In the genomic region with DNA sequence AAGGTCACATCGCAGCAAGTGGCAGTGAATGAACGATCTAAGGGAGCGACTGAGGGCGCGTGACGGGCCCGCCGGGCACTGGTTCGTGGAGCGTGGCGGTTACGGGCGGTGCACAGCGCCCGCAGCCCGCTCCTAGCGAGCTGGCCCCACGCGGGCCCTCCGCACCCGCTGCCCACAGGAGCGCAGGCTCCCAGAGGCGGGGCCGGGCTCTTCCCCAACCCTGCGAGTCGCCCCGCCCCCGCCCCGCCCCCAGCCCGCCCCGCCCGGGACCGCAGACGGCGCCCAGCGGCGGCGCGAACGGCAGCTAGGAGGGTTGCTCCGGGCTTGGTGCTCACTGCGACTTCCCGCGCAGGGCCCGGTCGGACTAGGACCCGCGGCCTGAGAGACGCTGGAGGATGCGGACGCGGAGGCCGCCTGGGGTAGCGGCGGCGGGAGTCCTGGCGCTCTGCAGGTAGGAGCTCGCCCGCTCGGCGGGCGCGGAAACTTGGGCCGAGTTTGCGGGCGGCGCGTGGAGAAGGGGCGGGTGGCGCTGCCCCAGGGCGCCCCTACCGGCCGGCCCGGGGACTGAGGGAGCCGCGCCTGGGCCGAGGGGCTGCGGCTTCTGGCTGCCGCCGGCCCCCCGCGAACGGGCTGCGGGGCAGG, we compare ENCODE assay signal across 8 cellular contexts. TPM values are rescaled to one million over a fixed set of nuclear protein-coding genes. Genes with fewer than 3 reads are reported as not detected.
DNase-seq lines count a peak whose midpoint lies in the region; TF ChIP-seq lines count a peak whose summit lies in the region.

A gene (plus strand): TSS at position 274 of the 642 bp plus-strand sequence. CDS start 4,167 bp downstream, outside the sequence.

- H3K9me3 ChIP-seq in GM23248 (ENCODE audit: low read depth), result no peaks in the 10 kb centered on the region
- no peaks in the 10 kb centered on the region for H3K9me3 ChIP-seq in right atrium auricular region

- H2AFZ ChIP-seq in GM23248, result peak within 1 kb of the TSS; percentile 63

- peaks cover 47% of the 10 kb centered on the region for H3K79me2 ChIP-seq in GM23248 (ENCODE audit: insufficient read depth)

- 0 out of 2 replicates have a peak, but pooled peaks cover 6% of the 10 kb centered on the region for H4K20me1 ChIP-seq in GM23248 (ENCODE audit: insufficient read depth)

- H3K9ac ChIP-seq in GM23248, result peak within 1 kb of the TSS; percentile 100

- H3K4me3 ChIP-seq in GM23248, result peak within 1 kb of the TSS; percentile 97
- H3K4me3 ChIP-seq in LNCaP clone FGC (ENCODE audit: low read depth, low read length), result peak within 1 kb of the TSS; percentile 86
- peak within 1 kb of the TSS; percentile 64 to 72 for H3K4me3 ChIP-seq in right atrium auricular region

- TF ChIP-seq CTCF in LNCaP clone FGC (IDR thresholded peaks at IDR 0.05; ENCODE audit: control insufficient read depth, extremely low read depth, insufficient read depth) (peak; percentile 72), right atrium auricular region (IDR thresholded peaks at IDR 0.05) (peak; percentile 94 to 98)

- DNase-seq in GM04504 (ENCODE audit: low read depth) (peak; percentile 37), GM23248 (peak; percentile 91), LNCaP clone FGC (ENCODE audit: low read depth) (no peak), right atrium auricular region (ENCODE audit: low spot score) (no peak), renal cortical epithelial cell (ENCODE audit: low read depth) (peak; percentile 40), NCI-H2029 treated with DMSO at 0.1 percent for 48 hours (lab: John Stamatoyannopoulos, UW) (no peak)

- no peaks in the 10 kb centered on the region for H3K36me3 ChIP-seq in GM23248 (ENCODE audit: low read depth)
- H3K36me3 ChIP-seq in right atrium auricular region, result peaks cover 8% of the 10 kb centered on the region

- 1 to 2% methylated on average over 60 of the region's 84 CpGs for WGBS in GM23248 (ENCODE audit: low coverage in 1 of 2, low lambda C conversion rate in 2 of 2, missing lambda C conversion rate in 2 of 2), 2 experiments

- in situ Hi-C loops in GM23248 (cut with MboI), result no loop called here

- H3K4me2 ChIP-seq in GM23248 (ENCODE audit: unreplicated experiment), result peak within 1 kb of the TSS; percentile 92

- H3K27me3 ChIP-seq in GM23248 (replicated peaks; ENCODE audit: insufficient read depth) (no peaks in the 10 kb centered on the region), right atrium auricular region (no peaks in the 10 kb centered on the region)

- H3K9me2 ChIP-seq in GM23248 (ENCODE audit: insufficient read depth), result no peaks in the 10 kb centered on the region

- intact Hi-C loops in T-helper 2 cell treated with Interferon-gamma antibody and Interleukin-4, amounts not matched to agents 100 ng/mL and 5 ng/mL, for 36 hours (cut with micrococcal nuclease), result loop anchor here (1.0 to 5.0 kb wide), 7 partner anchors 70 to 419 kb away; a partner anchor contains a TSS

- H3F3A ChIP-seq in GM23248 (ENCODE audit: insufficient read depth), result peaks cover 11% of the 10 kb centered on the region

- peak within 1 kb of the TSS; percentile 98 for H3K27ac ChIP-seq in GM23248
- H3K27ac ChIP-seq in angular gyrus (ENCODE audit: low read depth, low read length), result peak within 1 kb of the TSS; percentile 66
- H3K27ac ChIP-seq in right atrium auricular region, result peak within 1 kb of the TSS; percentile 88 to 94

- peaks cover 22% of the 10 kb centered on the region for H3K4me1 ChIP-seq in GM23248 (ENCODE audit: insufficient read depth)
- H3K4me1 ChIP-seq in right atrium auricular region, result peaks cover 0 to 67% of the 10 kb centered on the region in 2 donors

RNA-seq across cellular contexts. Expression of the gene that starts here (rescaled TPM):
- total RNA-seq in GM23248 (2014; rRNA removed; shearing (Covaris generic)), result 8.1 and 12.5 TPM in 2 replicates
- polyA plus RNA-seq in GM23248 (2016; fragmentation: Nextera tagmentation; extraction: Ambion mirVana), result 4.7 and 5.1 TPM in 2 replicates
- total RNA-seq in T-helper 2 cell treated with Interferon-gamma antibody and Interleukin-4, amounts not matched to agents 100 ng/mL and 5 ng/mL, for 36 hours, result 113 and 117 TPM in 2 replicates
- total RNA-seq in right atrium auricular region (10 to 100 TPM in 1 of 2 donors, 1 to 10 TPM in 1; 5.9 to 16.4 TPM), renal cortical epithelial cell (1.4 and 8.3 TPM in 2 replicates)

Comparison
In these comparisons a context has a peak if more than half of its experiments do, and no peak if none do; other contexts are left out.
1. DNase-seq: peak in GM04504 (single experiment), GM23248 (single experiment) and renal cortical epithelial cell (single experiment); none in LNCaP clone FGC (single experiment), right atrium auricular region (single experiment) and NCI-H2029 treated with DMSO at 0.1 percent for 48 hours (single experiment).
2. Peak in every context shown above with its lines, with median percentiles within 50 percentile points of each other: H3K27ac ChIP-seq and H3K4me3 ChIP-seq.